Comparison of ENCODE assay signal across 13 cellular contexts in the genomic region with DNA sequence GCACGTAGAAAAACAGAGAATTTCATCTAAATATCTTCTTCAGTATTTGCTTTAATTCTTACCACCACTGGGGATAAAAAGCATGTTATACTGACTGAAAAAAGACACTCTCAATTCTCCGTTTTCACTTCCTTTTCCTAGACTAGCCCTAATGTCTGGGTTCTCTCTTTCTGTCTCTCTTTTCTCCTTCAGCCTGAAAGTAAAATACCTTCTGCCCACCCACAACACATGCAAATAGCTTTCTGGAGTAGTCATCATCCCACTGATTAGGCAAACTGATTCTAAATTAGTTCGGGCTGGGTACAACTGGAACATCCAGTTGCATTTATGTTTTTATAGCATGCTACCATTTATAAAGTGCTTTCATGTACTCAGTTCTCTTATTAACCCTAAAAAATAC.
DNase-seq lines count a peak whose midpoint lies in the region; ATAC-seq, FAIRE-seq and TF ChIP-seq lines count a peak whose summit lies in the region.
"Had no signal": no experiment of that assay in that cellular context is flagged by ENCODE, and none has a peak within 500 bp of the region (broad histone marks: within the 10 kb centered on the region; RNA-seq: fewer than 3 reads in every experiment).

No MANE protein-coding gene starts in this region.

- RAD21 ChIA-PET in GM12878 (lab: Charles Lee; ENCODE audit: unreplicated experiment): no interaction called here

- H3K9me3 Mint-ChIP-seq in activated naive CD4-positive, alpha-beta T cell treated with anti-CD3 and anti-CD28 coated beads, Interleukin-2, amount 50 U/mL, for 72 hours: peaks cover 10 to 12% of the 10 kb centered on the region in 2 donors

- H3K36me3 Mint-ChIP-seq in activated naive CD4-positive, alpha-beta T cell treated with anti-CD3 and anti-CD28 coated beads, Interleukin-2, amount 50 U/mL, for 72 hours: no peaks in the 10 kb centered on the region

- TF ChIP-seq RAD21 in GM12878 (IDR thresholded peaks at IDR 0.05; ENCODE audit: insufficient read depth, low read depth, low read length): no peak

- TF ChIP-seq CTCF in GM06990 (IDR thresholded peaks at IDR 0.05; ENCODE audit: insufficient read depth, low read length, poor library complexity, severe bottlenecking): no peak
- TF ChIP-seq CTCF in GM20000 (IDR thresholded peaks at IDR 0.05; ENCODE audit: extremely low read depth, missing control alignments): no peak
- TF ChIP-seq CTCF in GM12878 (IDR thresholded peaks at IDR 0.05 in 2 of 3, conservative IDR thresholded peaks at IDR 0.05 in 1 of 3; ENCODE audit: control insufficient read depth in 2 of 3, extremely low read depth in 1 of 3, insufficient read depth in 1 of 3, low read depth in 3 of 3, low read length in 3 of 3): no peak
- no peak for TF ChIP-seq CTCF in lower leg skin (IDR thresholded peaks at IDR 0.05)

- H3K27ac Mint-ChIP-seq in activated naive CD4-positive, alpha-beta T cell treated with anti-CD3 and anti-CD28 coated beads, Interleukin-2, amount 50 U/mL, for 72 hours: no peak overlapping the region
- H3K27ac Mint-ChIP-seq: effector memory CD8-positive, alpha-beta T cell had no signal

- no peak overlapping the region for H3K9ac ChIP-seq in GM12878 (ENCODE audit: control insufficient read depth, insufficient read depth, low read length)
- H3K9ac ChIP-seq: parathyroid adenoma had no signal

- H2AFZ ChIP-seq in GM12878 (ENCODE audit: control insufficient read depth, low read depth, low read length): no peak overlapping the region
- H2AFZ ChIP-seq: parathyroid adenoma had no signal

- no peak overlapping the region for H3K4me2 ChIP-seq in GM12878 (ENCODE audit: control insufficient read depth, insufficient read depth)

- no TSS peak for BruUV-seq in GM12878 (replicated peaks; lab: Mats Ljungman, UMichigan)

- no peak for TF ChIP-seq EP300 in GM12878 (IDR thresholded peaks at IDR 0.05; ENCODE audit: borderline replicate concordance in 1 of 2, control insufficient read depth in 1 of 2, low read depth in 2 of 2, low read length in 2 of 2)

- in situ Hi-C loops in GM12878 (cut with MboI): no loop called here

- 15% methylated on average over 3 of the region's 3 CpGs for WGBS in GM12878 (ENCODE audit: insufficient coverage, insufficient replicate concordance, low lambda C conversion rate, missing lambda C conversion rate)
- WGBS in lower leg skin, 2 donors: 74 to 77% methylated on average over 3 of the region's 3 CpGs

- no peaks in the 10 kb centered on the region for H4K20me1 ChIP-seq in GM12878 (ENCODE audit: control insufficient read depth, insufficient read depth)

- no peak for TF ChIP-seq POLR2A in GM12878 (IDR thresholded peaks at IDR 0.05; ENCODE audit: low read depth, low read length)
- TF ChIP-seq POLR2A in lower leg skin (IDR thresholded peaks at IDR 0.05): no peak

- POLR2A ChIA-PET in GM12878 (lab: Charles Lee): no interaction called here

- intact Hi-C loops in GM12878 (cut with micrococcal nuclease; ENCODE audit: unreplicated experiment) (no loop called here), lower leg skin (cut with DNase I; ENCODE audit: low total_unique reads) (no loop called here)

- no peaks in the 10 kb centered on the region for H3K36me3 ChIP-seq in GM06990 (ENCODE audit: control insufficient read depth, insufficient read depth, low read length)
- H3K36me3 ChIP-seq in GM12878 (ENCODE audit: control insufficient read depth in 2 of 2, insufficient read depth in 2 of 2, low read length in 1 of 2): no peaks in the 10 kb centered on the region

- H3K4me1 ChIP-seq in GM12878 (ENCODE audit: control insufficient read depth, insufficient read depth, low read length): no peaks in the 10 kb centered on the region
- H3K4me1 ChIP-seq: parathyroid adenoma had no signal

- peak; percentile 3 for DNase-seq in GM06990 (ENCODE audit: extremely low read depth, insufficient read length)
- DNase-seq in GM20000 (ENCODE audit: low spot score): peak; percentile 7
- peak; percentile 30 for DNase-seq in GM12878 (ENCODE audit: low read depth, low spot score)
- DNase-seq in NCI-H510A treated with DMSO at 0.1 percent for 48 hours (lab: John Stamatoyannopoulos, UW): no peak
- no peak for DNase-seq in lower leg skin (ENCODE audit: low spot score in 2 of 2)
- DNase-seq in stimulated activated CD4-positive, alpha-beta T cell treated with anti-CD3 and anti-CD28 coated beads, Interleukin-12 subunit alpha, Interleukin-12 subunit beta, amount 100 ng/mL, for 4 hours: no peak
- no peak for DNase-seq in activated naive CD4-positive, alpha-beta T cell treated with anti-CD3 and anti-CD28 coated beads, Interleukin-2, amount 50 U/mL, for 72 hours (ENCODE audit: low spot score in 2 of 2)
- DNase-seq: effector memory CD8-positive, alpha-beta T cell; NK-92 treated with Interleukin-12 subunit alpha and Interleukin-12 subunit beta, amount 100 ng/mL, for 24 hours had no signal

- H3K4me3 ChIP-seq in GM06990 (replicated peaks; ENCODE audit: low read depth, low read length) (no peak overlapping the region), GM12878 (no peak overlapping the region), lower leg skin (ENCODE audit: low read depth, poor library complexity, severe bottlenecking) (no peak overlapping the region)
- H3K4me3 ChIP-seq: K562 had no signal

- no peak for FAIRE-seq in GM12878 (lab: Jason Lieb, UNC)
- FAIRE-seq: K562, keratinocyte had no signal

- CTCF ChIA-PET in GM12878 (lab: Yijun Ruan, JAX): no interaction called here

- no peaks in the 10 kb centered on the region; the same call in 2 of the 3 replicates for H3K9me3 ChIP-seq in GM12878 (replicated peaks; ENCODE audit: control insufficient read depth, insufficient read depth, low read length)

- ATAC-seq in HG03066 (IDR thresholded peaks at IDR 0.05; ENCODE audit: low read depth, unreplicated experiment) (peak; percentile 90), GM12878 (peak; percentile 76)
- ATAC-seq in activated naive CD4-positive, alpha-beta T cell treated with anti-CD3 and anti-CD28 coated beads, Interleukin-2, amount 50 U/mL, for 72 hours: no peak
- ATAC-seq: effector memory CD8-positive, alpha-beta T cell; K562 had no signal

- SMC1A ChIA-PET in GM12878 (lab: Charles Lee; ENCODE audit: uncharacterized antibody, unreplicated experiment): no interaction called here

- H3K27me3 ChIP-seq in GM06990 (replicated peaks; ENCODE audit: control insufficient read depth, insufficient read depth, low read length): no peaks in the 10 kb centered on the region
- H3K27me3 ChIP-seq in GM12878 (replicated peaks in 1 of 2; ENCODE audit: control insufficient read depth in 2 of 2, insufficient read depth in 2 of 2, low read length in 1 of 2): no peaks in the 10 kb centered on the region

- no peaks in the 10 kb centered on the region for H3K79me2 ChIP-seq in GM12878 (ENCODE audit: control insufficient read depth, insufficient read depth, low read length)
- H3K79me2 ChIP-seq: parathyroid adenoma had no signal

- H3K27ac ChIP-seq in GM12878 (ENCODE audit: control insufficient read depth, insufficient read depth): no peak overlapping the region
- H3K27ac ChIP-seq: parathyroid adenoma had no signal

TF ChIP-seq in GM12878, 131 proteins besides CTCF, POLR2A, EP300 and RAD21:
- peak; percentile 66; the same call in 1 of the 2 replicates for TF ChIP-seq SPI1 (IDR thresholded peaks at IDR 0.05; ENCODE audit: borderline replicate concordance, insufficient read depth, low read depth, low read length)
- TF ChIP-seq, protein P1, sequence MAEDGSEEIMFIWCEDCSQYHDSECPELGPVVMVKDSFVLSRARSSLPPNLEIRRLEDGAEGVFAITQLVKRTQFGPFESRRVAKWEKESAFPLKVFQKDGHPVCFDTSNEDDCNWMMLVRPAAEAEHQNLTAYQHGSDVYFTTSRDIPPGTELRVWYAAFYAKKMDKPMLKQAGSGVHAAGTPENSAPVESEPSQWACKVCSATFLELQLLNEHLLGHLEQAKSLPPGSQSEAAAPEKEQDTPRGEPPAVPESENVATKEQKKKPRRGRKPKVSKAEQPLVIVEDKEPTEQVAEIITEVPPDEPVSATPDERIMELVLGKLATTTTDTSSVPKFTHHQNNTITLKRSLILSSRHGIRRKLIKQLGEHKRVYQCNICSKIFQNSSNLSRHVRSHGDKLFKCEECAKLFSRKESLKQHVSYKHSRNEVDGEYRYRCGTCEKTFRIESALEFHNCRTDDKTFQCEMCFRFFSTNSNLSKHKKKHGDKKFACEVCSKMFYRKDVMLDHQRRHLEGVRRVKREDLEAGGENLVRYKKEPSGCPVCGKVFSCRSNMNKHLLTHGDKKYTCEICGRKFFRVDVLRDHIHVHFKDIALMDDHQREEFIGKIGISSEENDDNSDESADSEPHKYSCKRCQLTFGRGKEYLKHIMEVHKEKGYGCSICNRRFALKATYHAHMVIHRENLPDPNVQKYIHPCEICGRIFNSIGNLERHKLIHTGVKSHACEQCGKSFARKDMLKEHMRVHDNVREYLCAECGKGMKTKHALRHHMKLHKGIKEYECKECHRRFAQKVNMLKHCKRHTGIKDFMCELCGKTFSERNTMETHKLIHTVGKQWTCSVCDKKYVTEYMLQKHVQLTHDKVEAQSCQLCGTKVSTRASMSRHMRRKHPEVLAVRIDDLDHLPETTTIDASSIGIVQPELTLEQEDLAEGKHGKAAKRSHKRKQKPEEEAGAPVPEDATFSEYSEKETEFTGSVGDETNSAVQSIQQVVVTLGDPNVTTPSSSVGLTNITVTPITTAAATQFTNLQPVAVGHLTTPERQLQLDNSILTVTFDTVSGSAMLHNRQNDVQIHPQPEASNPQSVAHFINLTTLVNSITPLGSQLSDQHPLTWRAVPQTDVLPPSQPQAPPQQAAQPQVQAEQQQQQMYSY (CRISPR knock-in tag; IDR thresholded peaks at IDR 0.05): no peak

Comparison
In these comparisons a context has a peak if more than half of its experiments do, and no peak if none do; other contexts are left out.
1. DNase-seq: peak in GM06990 (single experiment), GM20000 (single experiment) and GM12878 (single experiment); none in NCI-H510A treated with DMSO at 0.1 percent for 48 hours (single experiment), lower leg skin (0 of 2), stimulated activated CD4-positive, alpha-beta T cell treated with anti-CD3 and anti-CD28 coated beads, Interleukin-12 subunit alpha, Interleukin-12 subunit beta, amount 100 ng/mL, for 4 hours (single experiment) and activated naive CD4-positive, alpha-beta T cell treated with anti-CD3 and anti-CD28 coated beads, Interleukin-2, amount 50 U/mL, for 72 hours (0 of 2).
2. ATAC-seq: peak in HG03066 (single experiment) and GM12878 (single experiment); none in activated naive CD4-positive, alpha-beta T cell treated with anti-CD3 and anti-CD28 coated beads, Interleukin-2, amount 50 U/mL, for 72 hours (0 of 2).